1 cellular context compared by ENCODE assay signal in genomic region chr2:6846967-6847695, GRCh38.
TF ChIP-seq lines count a peak whose summit lies in the region.

No MANE protein-coding gene starts in this region.

TF ChIP-seq in K562, 482 proteins besides CTCF, POLR2A, EP300 and RAD21 (continued from another document and continues in another):
- TF ChIP-seq MYBL2 (IDR thresholded peaks at IDR 0.05; ENCODE audit: low read depth) (no peak; the same call in 1 of the 2 replicates), MYBL2 (CRISPR knock-in tag; IDR thresholded peaks at IDR 0.05; ENCODE audit: borderline replicate concordance) (no peak), TOE1 (IDR thresholded peaks at IDR 0.05; ENCODE audit: borderline replicate concordance) (0 out of 2 replicates have a peak, but pooled peaks have one; percentile 12), TOE1 (CRISPR knock-in tag; IDR thresholded peaks at IDR 0.05; ENCODE audit: borderline replicate concordance, low read depth) (no peak), ATF7 (IDR thresholded peaks at IDR 0.05) (peak; percentile 69), ZNF146 (CRISPR knock-in tag; IDR thresholded peaks at IDR 0.05; ENCODE audit: unreplicated experiment) (no peak), ASH1L (IDR thresholded peaks at IDR 0.05; ENCODE audit: borderline replicate concordance, low read depth, partially characterized antibody) (no peak), HCFC1 (IDR thresholded peaks at IDR 0.05; ENCODE audit: low read depth, low read length) (no peak), ARHGAP35 (IDR thresholded peaks at IDR 0.05; ENCODE audit: partially characterized antibody) (no peak), ZNF589 (CRISPR knock-in tag; IDR thresholded peaks at IDR 0.05; ENCODE audit: low read depth) (peak; percentile 97), TBP (optimal IDR thresholded peaks at IDR 0.05; ENCODE audit: low read depth, low read length) (no peak), ZKSCAN1 (IDR thresholded peaks at IDR 0.05; ENCODE audit: low read depth, low read length) (0 out of 2 replicates have a peak, but pooled peaks have one; percentile 35), TEAD4 (IDR thresholded peaks at IDR 0.05; ENCODE audit: low read length) (peak; percentile 100), TEAD4 (CRISPR knock-in tag; IDR thresholded peaks at IDR 0.05; ENCODE audit: borderline replicate concordance) (no peak), SRSF1 (IDR thresholded peaks at IDR 0.05; ENCODE audit: low read depth, low read length) (no peak), TCF7 (IDR thresholded peaks at IDR 0.05; ENCODE audit: borderline replicate concordance) (no peak; the same call in 1 of the 2 replicates), POLR2AphosphoS5 (IDR thresholded peaks at IDR 0.05; ENCODE audit: control insufficient read depth, insufficient read depth, low read depth, low read length) (peak; percentile 99), SP1 (CRISPR knock-in tag; IDR thresholded peaks at IDR 0.05) (peak; percentile 35; the same call in 1 of the 2 replicates), CHCHD3 (CRISPR knock-in tag; IDR thresholded peaks at IDR 0.05) (no peak), MIER1 (IDR thresholded peaks at IDR 0.05; ENCODE audit: low read depth) (no peak), BRCA1 (IDR thresholded peaks at IDR 0.05) (no peak), BRCA1 (CRISPR knock-in tag; IDR thresholded peaks at IDR 0.05) (no peak), TCF7L2 (IDR thresholded peaks at IDR 0.05; ENCODE audit: low read depth, low read length) (no peak), LARP7 (IDR thresholded peaks at IDR 0.05) (no peak), PKNOX1 (IDR thresholded peaks at IDR 0.05) (no peak), POLR2B (IDR thresholded peaks at IDR 0.05; ENCODE audit: low read depth, partially characterized antibody) (no peak), NFIC (IDR thresholded peaks at IDR 0.05) (peak; percentile 97), ZNF639 (CRISPR knock-in tag; conservative IDR thresholded peaks at IDR 0.05 in 1 of 2, IDR thresholded peaks at IDR 0.05 in 1 of 2) (peak in 1 of 2 experiments; percentile 80; a peak in 2 of 4 replicates), ZC3H4 (CRISPR knock-in tag; IDR thresholded peaks at IDR 0.05; ENCODE audit: borderline replicate concordance) (no peak), WHSC1 (IDR thresholded peaks at IDR 0.05; ENCODE audit: low read length) (no peak), ZNF592 (IDR thresholded peaks at IDR 0.05) (0 out of 2 replicates have a peak, but pooled peaks have one; percentile 8), RBM17 (IDR thresholded peaks at IDR 0.05; ENCODE audit: borderline replicate concordance, low read depth, low read length) (no peak), SRSF3 (IDR thresholded peaks at IDR 0.05; ENCODE audit: insufficient read depth, low read length) (no peak), POU5F1 (IDR thresholded peaks at IDR 0.05; ENCODE audit: borderline replicate concordance, low read depth, low read length, partially characterized antibody) (no peak), MEIS2 (IDR thresholded peaks at IDR 0.05; ENCODE audit: partially characterized antibody) (no peak), POLR2G (IDR thresholded peaks at IDR 0.05; ENCODE audit: low read depth, low read length) (no peak), ZBTB7A (IDR thresholded peaks at IDR 0.05; ENCODE audit: borderline replicate concordance, control insufficient read depth, low read depth, low read length) (peak; percentile 94), ZKSCAN8 (CRISPR knock-in tag; IDR thresholded peaks at IDR 0.05) (peak; percentile 82; the same call in 1 of the 2 replicates), ZBTB17 (CRISPR knock-in tag; IDR thresholded peaks at IDR 0.05) (peak; percentile 60; the same call in 1 of the 2 replicates), DNMT1 (IDR thresholded peaks at IDR 0.05) (no peak), ZNF140 (CRISPR knock-in tag; IDR thresholded peaks at IDR 0.05) (no peak)
- TF ChIP-seq, protein P1, sequence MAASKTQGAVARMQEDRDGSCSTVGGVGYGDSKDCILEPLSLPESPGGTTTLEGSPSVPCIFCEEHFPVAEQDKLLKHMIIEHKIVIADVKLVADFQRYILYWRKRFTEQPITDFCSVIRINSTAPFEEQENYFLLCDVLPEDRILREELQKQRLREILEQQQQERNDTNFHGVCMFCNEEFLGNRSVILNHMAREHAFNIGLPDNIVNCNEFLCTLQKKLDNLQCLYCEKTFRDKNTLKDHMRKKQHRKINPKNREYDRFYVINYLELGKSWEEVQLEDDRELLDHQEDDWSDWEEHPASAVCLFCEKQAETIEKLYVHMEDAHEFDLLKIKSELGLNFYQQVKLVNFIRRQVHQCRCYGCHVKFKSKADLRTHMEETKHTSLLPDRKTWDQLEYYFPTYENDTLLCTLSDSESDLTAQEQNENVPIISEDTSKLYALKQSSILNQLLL (CRISPR knock-in tag; IDR thresholded peaks at IDR 0.05; ENCODE audit: borderline replicate concordance), result no peak
- TF ChIP-seq, protein P2, sequence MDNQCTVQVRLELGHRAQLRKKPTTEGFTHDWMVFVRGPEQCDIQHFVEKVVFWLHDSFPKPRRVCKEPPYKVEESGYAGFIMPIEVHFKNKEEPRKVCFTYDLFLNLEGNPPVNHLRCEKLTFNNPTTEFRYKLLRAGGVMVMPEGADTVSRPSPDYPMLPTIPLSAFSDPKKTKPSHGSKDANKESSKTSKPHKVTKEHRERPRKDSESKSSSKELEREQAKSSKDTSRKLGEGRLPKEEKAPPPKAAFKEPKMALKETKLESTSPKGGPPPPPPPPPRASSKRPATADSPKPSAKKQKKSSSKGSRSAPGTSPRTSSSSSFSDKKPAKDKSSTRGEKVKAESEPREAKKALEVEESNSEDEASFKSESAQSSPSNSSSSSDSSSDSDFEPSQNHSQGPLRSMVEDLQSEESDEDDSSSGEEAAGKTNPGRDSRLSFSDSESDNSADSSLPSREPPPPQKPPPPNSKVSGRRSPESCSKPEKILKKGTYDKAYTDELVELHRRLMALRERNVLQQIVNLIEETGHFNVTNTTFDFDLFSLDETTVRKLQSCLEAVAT (IDR thresholded peaks at IDR 0.05), result no peak
- TF ChIP-seq, protein P3, sequence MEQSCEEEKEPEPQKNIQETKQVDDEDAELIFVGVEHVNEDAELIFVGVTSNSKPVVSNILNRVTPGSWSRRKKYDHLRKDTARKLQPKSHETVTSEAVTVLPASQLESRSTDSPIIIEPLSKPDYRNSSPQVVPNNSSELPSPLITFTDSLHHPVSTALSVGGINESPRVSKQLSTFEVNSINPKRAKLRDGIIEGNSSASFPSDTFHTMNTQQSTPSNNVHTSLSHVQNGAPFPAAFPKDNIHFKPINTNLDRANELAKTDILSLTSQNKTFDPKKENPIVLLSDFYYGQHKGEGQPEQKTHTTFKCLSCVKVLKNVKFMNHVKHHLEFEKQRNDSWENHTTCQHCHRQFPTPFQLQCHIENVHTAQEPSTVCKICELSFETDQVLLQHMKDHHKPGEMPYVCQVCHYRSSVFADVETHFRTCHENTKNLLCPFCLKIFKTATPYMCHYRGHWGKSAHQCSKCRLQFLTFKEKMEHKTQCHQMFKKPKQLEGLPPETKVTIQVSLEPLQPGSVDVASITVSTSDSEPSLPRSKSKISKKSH (CRISPR knock-in tag; IDR thresholded peaks at IDR 0.05), result no peak
- TF ChIP-seq, protein P4, sequence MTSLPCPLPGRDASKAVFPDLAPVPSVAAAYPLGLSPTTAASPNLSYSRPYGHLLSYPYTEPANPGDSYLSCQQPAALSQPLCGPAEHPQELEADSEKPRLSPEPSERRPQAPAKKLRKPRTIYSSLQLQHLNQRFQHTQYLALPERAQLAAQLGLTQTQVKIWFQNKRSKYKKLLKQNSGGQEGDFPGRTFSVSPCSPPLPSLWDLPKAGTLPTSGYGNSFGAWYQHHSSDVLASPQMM (CRISPR knock-in tag; IDR thresholded peaks at IDR 0.05), result no peak
- TF ChIP-seq, protein P5, sequence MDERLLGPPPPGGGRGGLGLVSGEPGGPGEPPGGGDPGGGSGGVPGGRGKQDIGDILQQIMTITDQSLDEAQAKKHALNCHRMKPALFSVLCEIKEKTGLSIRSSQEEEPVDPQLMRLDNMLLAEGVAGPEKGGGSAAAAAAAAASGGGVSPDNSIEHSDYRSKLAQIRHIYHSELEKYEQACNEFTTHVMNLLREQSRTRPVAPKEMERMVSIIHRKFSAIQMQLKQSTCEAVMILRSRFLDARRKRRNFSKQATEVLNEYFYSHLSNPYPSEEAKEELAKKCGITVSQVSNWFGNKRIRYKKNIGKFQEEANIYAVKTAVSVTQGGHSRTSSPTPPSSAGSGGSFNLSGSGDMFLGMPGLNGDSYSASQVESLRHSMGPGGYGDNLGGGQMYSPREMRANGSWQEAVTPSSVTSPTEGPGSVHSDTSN (CRISPR knock-in tag; IDR thresholded peaks at IDR 0.05; ENCODE audit: low read depth), result no peak
- TF ChIP-seq, protein P5 (tag; conservative IDR thresholded peaks at IDR 0.05; ENCODE audit: low read depth), result 0 out of 2 replicates have a peak, but pooled peaks have one; percentile 16
